ENCODE assay signal across 8 cellular contexts in the genomic region with DNA sequence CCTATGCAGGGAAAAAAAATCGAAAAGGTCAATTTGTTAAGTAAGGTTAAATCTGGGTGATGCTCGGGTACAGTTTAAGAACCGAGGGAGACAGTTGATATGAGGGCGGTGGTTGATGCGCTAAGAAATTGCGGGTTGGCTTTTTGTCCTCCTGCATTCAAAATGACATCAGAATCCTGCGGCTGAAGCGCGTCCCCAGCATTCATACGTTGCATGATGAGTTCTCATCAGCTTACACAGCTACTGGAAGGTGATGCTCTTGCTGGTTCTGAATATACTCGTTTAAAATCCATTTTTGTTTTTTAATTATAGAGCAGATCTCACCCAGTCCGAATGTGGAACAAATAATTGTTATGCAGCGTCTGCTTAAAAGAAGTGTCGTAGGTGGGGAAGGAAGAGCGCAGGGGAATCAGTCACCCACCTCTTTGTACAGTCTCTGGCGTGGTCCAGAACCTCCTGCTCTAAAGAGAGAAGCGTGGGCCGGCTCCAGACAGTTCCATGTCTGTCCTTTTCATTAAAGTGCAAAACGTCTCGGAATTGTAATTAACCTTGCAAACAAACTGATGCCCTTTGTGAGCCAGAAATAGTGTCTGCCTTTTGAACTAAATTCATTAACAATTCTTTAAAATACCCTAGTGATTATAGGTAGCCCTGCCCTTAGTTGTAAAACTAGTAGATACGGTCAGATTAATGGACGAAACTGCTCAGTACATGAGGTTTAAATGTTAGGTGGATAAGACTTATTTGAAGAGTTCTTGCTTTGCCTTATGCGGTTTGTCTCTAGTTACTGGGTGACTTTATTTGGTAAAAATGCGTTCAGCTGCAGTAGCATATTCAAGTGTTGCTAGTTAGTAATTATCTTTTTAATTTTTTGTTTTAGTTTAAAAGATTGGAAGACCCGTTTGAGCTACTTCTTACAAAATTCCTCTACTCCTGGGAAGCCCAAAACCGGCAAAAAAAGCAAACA. TPM values are rescaled to one million over a fixed set of nuclear protein-coding genes. Genes with fewer than 3 reads are reported as not detected.
DNase-seq lines count a peak whose midpoint lies in the region; ATAC-seq lines count a peak whose summit lies in the region.

No MANE protein-coding gene starts in this region.

- peak overlapping the region; percentile 94 for H3K4me3 Mint-ChIP-seq in stimulated activated effector memory CD8-positive, alpha-beta T cell treated with anti-CD3 and anti-CD28 coated beads, Interleukin-12 subunit alpha, Interleukin-12 subunit beta, amount 100 ng/mL, for 72 hours

- H3K4me2 ChIP-seq in mesenchymal stem cell (ENCODE audit: low read length, poor library complexity, severe bottlenecking), result peak overlapping the region; percentile 94

- peak overlapping the region in 1 of 2 experiments; percentile 34 for H3K23ac ChIP-seq in mesenchymal stem cell (ENCODE audit: low read length in 2 of 2)

- no peak overlapping the region for H4K91ac ChIP-seq in mesenchymal stem cell (ENCODE audit: low read length)

- H3K36me3 ChIP-seq in ectodermal cell (ENCODE audit: control insufficient read depth, insufficient read depth, low read length) (peaks cover 7% of the 10 kb centered on the region), mesenchymal stem cell (ENCODE audit: control insufficient read depth in 1 of 2, insufficient read depth in 2 of 2, low read depth in 1 of 2, low read length in 2 of 2) (peaks cover 0 to 25% of the 10 kb centered on the region in 2 experiments)

- ATAC-seq in stimulated activated effector memory CD8-positive, alpha-beta T cell treated with anti-CD3 and anti-CD28 coated beads, Interleukin-12 subunit alpha, Interleukin-12 subunit beta, amount 100 ng/mL, for 72 hours, result peak; percentile 73

- DNase-seq in NCI-H2171 treated with DMSO at 0.1 percent for 48 hours (lab: John Stamatoyannopoulos, UW), result peak; percentile 57
- DNase-seq in NCI-H2171 (lab: John Stamatoyannopoulos, UW), result no peak
- peak; percentile 16 for DNase-seq in NCI-H2081 treated with DMSO at 0.1 percent for 48 hours (lab: John Stamatoyannopoulos, UW)
- DNase-seq in activated CD4-positive, alpha-beta T cell treated with anti-CD3 and anti-CD28 coated beads for 4 hours, result peak; percentile 35
- DNase-seq in mesenchymal stem cell, result no peak
- DNase-seq in stimulated activated effector memory CD8-positive, alpha-beta T cell treated with anti-CD3 and anti-CD28 coated beads, Interleukin-12 subunit alpha, Interleukin-12 subunit beta, amount 100 ng/mL, for 72 hours (ENCODE audit: low spot score in 2 of 2), result no peak
- no peak for DNase-seq in NK-92 treated with Interleukin-12 subunit alpha and Interleukin-12 subunit beta, amount 100 ng/mL, for 24 hours (lab: John Stamatoyannopoulos, UW)

- H3K27ac Mint-ChIP-seq in stimulated activated effector memory CD8-positive, alpha-beta T cell treated with anti-CD3 and anti-CD28 coated beads, Interleukin-12 subunit alpha, Interleukin-12 subunit beta, amount 100 ng/mL, for 72 hours, result peak overlapping the region; percentile 94

- peak overlapping the region; percentile 58 for H3K27ac ChIP-seq in ectodermal cell (ENCODE audit: insufficient read depth, low read depth, low read length, poor library complexity, severe bottlenecking)
- no peak overlapping the region for H3K27ac ChIP-seq in mesenchymal stem cell (ENCODE audit: low read length, poor library complexity, severe bottlenecking)

- peak overlapping the region in 1 of 2 experiments; percentile 24 for H3K4ac ChIP-seq in mesenchymal stem cell (ENCODE audit: low read depth in 1 of 2, low read length in 2 of 2)

- H3K18ac ChIP-seq in mesenchymal stem cell (ENCODE audit: low read depth in 1 of 2, low read length in 2 of 2), result peak overlapping the region; percentile 40 to 82

- H3K27me3 ChIP-seq in ectodermal cell (ENCODE audit: control insufficient read depth, insufficient read depth, low read length, poor library complexity, severe bottlenecking) (peaks cover 13% of the 10 kb centered on the region), mesenchymal stem cell (ENCODE audit: control insufficient read depth in 1 of 2, insufficient read depth in 1 of 2, low read length in 2 of 2) (no peaks in the 10 kb centered on the region)

- H4K8ac ChIP-seq in mesenchymal stem cell (ENCODE audit: low read length), result no peak overlapping the region

- no peak overlapping the region for H2BK12ac ChIP-seq in mesenchymal stem cell (ENCODE audit: low read length in 2 of 2)

- peaks cover 58% of the 10 kb centered on the region for H3K36me3 Mint-ChIP-seq in stimulated activated effector memory CD8-positive, alpha-beta T cell treated with anti-CD3 and anti-CD28 coated beads, Interleukin-12 subunit alpha, Interleukin-12 subunit beta, amount 100 ng/mL, for 72 hours

- H3K9me3 ChIP-seq in ectodermal cell (ENCODE audit: control insufficient read depth, low read length) (no peaks in the 10 kb centered on the region), mesenchymal stem cell (ENCODE audit: control insufficient read depth, low read length) (no peaks in the 10 kb centered on the region)

- H3K9ac ChIP-seq in mesenchymal stem cell (ENCODE audit: low read length), result peak overlapping the region; percentile 92

- H2BK5ac ChIP-seq in mesenchymal stem cell (ENCODE audit: low read depth, low read length, poor library complexity, severe bottlenecking), result no peak overlapping the region

- no peak overlapping the region for H2BK120ac ChIP-seq in mesenchymal stem cell (ENCODE audit: low read depth, low read length)

- H2AK5ac ChIP-seq in mesenchymal stem cell (ENCODE audit: low read length, severe bottlenecking), result no peak overlapping the region

- H2AFZ ChIP-seq in mesenchymal stem cell (ENCODE audit: low read depth, low read length), result peak overlapping the region; percentile 29

- H3K14ac ChIP-seq in mesenchymal stem cell (ENCODE audit: low read length in 2 of 2), result peak overlapping the region in 1 of 2 experiments; percentile 82

- H3K4me3 ChIP-seq in ectodermal cell (ENCODE audit: insufficient read depth, low read depth, low read length), result peak overlapping the region; percentile 82
- H3K4me3 ChIP-seq in mesenchymal stem cell (ENCODE audit: insufficient read depth in 1 of 2, low read depth in 1 of 2, low read length in 2 of 2), result peak overlapping the region; percentile 72 to 89

- WGBS in ectodermal cell, 2 experiments, result 15 to 16% methylated on average over 24 to 26 of the region's 26 CpGs
- 11% methylated on average over 21 of the region's 26 CpGs for WGBS in mesenchymal stem cell

- peaks cover 43% of the 10 kb centered on the region for H3K4me1 Mint-ChIP-seq in stimulated activated effector memory CD8-positive, alpha-beta T cell treated with anti-CD3 and anti-CD28 coated beads, Interleukin-12 subunit alpha, Interleukin-12 subunit beta, amount 100 ng/mL, for 72 hours

- no peaks in the 10 kb centered on the region for H3K9me3 Mint-ChIP-seq in stimulated activated effector memory CD8-positive, alpha-beta T cell treated with anti-CD3 and anti-CD28 coated beads, Interleukin-12 subunit alpha, Interleukin-12 subunit beta, amount 100 ng/mL, for 72 hours

- H3K4me1 ChIP-seq in ectodermal cell (ENCODE audit: control insufficient read depth, insufficient read depth, low read length) (no peaks in the 10 kb centered on the region), mesenchymal stem cell (ENCODE audit: control insufficient read depth, insufficient read depth, low read depth, low read length) (peaks cover 3% of the 10 kb centered on the region)

- no peak overlapping the region for H2BK15ac ChIP-seq in mesenchymal stem cell (ENCODE audit: low read depth, poor library complexity, severe bottlenecking)

- no peaks in the 10 kb centered on the region for H3K79me1 ChIP-seq in mesenchymal stem cell (replicated peaks; ENCODE audit: low read length, poor library complexity, severe bottlenecking)

RNA-seq across cellular contexts. Expression of a gene that starts 0.7 kb away (rescaled TPM):
- 20.7 TPM for polyA plus RNA-seq in ectodermal cell (2013, experiment 1 of 4)
- polyA plus RNA-seq in ectodermal cell (2013, experiment 2 of 4), result 18.4 TPM
- polyA plus RNA-seq in ectodermal cell (2013, experiment 3 of 4), result 21.8 TPM
- 20.4 TPM for polyA plus RNA-seq in ectodermal cell (2013, experiment 4 of 4)
- polyA plus RNA-seq in mesenchymal stem cell (2013, experiment 1 of 2), result 71.9 TPM
- 72.5 TPM for polyA plus RNA-seq in mesenchymal stem cell (2013, experiment 2 of 2)

Comparison
In these comparisons a context has a peak if more than half of its experiments do, and no peak if none do; other contexts are left out.
1. DNase-seq: peak in NCI-H2171 treated with DMSO at 0.1 percent for 48 hours (single experiment), NCI-H2081 treated with DMSO at 0.1 percent for 48 hours (single experiment) and activated CD4-positive, alpha-beta T cell treated with anti-CD3 and anti-CD28 coated beads for 4 hours (2 of 2); none in NCI-H2171 (single experiment), mesenchymal stem cell (single experiment), stimulated activated effector memory CD8-positive, alpha-beta T cell treated with anti-CD3 and anti-CD28 coated beads, Interleukin-12 subunit alpha, Interleukin-12 subunit beta, amount 100 ng/mL, for 72 hours (0 of 2) and NK-92 treated with Interleukin-12 subunit alpha and Interleukin-12 subunit beta, amount 100 ng/mL, for 24 hours (single experiment).